ENCODE assay signal across 1 cellular context in the genomic region with DNA sequence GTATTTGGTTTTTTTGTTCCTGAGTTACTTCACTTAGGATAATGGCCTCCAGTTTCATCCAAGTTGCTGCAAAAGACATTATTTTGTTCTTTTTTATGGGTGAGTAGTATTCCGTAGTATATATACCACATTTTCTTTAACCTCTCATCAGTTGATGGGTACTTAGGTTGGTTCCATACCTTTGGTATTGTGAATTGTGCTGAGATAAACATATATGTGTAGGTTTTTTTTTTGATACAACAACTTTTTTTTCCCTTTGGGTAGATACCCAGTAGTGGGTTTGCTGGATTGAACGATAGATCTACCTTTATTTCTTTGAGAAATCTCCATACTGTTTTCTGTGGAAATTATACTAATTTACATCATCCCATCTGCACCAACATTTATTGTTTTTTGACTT.
TF ChIP-seq lines count a peak whose summit lies in the region.

No MANE protein-coding gene starts in this region.

TF ChIP-seq in HepG2, 621 proteins besides CTCF, POLR2A, EP300 and RAD21 (continued from another document):
- no peak for TF ChIP-seq ZNF451 (CRISPR knock-in tag; IDR thresholded peaks at IDR 0.05)
- no peak for TF ChIP-seq GTF2F1 (IDR thresholded peaks at IDR 0.05; ENCODE audit: low read length)
- TF ChIP-seq RFXAP (CRISPR knock-in tag; IDR thresholded peaks at IDR 0.05; ENCODE audit: borderline replicate concordance) = no peak
